In the genomic region with DNA sequence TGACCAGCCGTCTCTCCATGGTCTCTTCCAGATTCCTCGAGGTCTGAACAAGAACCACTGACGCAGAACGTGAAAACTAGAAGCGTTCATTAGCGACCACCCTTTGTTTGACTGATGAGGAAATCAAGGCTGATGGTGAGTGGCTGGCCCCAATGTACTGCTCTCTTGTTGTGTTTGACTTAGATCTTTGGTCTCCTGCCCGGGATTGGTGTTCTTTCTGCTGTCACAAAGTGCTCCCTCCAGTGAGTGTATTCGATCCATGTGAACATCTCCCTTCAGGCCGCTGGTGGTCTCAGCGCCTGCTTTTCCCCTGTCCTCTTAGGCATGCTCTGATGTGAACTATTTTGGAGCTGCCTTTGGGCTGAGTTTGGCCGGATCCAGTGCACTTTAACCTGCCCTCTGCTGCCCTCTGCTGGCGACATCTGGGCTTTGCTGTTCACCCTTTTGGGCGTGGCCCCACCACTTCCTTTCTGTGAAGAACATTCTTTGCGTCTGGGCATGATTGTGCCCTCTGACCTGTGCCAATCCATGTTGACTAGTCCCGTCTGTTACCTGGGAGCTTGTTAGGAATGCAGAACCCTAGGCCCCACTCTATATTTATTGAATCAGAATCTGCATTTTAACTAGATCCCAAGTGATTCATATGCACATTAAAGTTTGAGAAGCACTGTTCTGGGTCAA, we compare ENCODE assay signal across 1 cellular context.
TF ChIP-seq lines count a peak whose summit lies in the region.

No MANE protein-coding gene starts in this region.

TF ChIP-seq in HepG2, 621 proteins besides CTCF, POLR2A, EP300 and RAD21 (continued from another document):
- TF ChIP-seq, protein P1, sequence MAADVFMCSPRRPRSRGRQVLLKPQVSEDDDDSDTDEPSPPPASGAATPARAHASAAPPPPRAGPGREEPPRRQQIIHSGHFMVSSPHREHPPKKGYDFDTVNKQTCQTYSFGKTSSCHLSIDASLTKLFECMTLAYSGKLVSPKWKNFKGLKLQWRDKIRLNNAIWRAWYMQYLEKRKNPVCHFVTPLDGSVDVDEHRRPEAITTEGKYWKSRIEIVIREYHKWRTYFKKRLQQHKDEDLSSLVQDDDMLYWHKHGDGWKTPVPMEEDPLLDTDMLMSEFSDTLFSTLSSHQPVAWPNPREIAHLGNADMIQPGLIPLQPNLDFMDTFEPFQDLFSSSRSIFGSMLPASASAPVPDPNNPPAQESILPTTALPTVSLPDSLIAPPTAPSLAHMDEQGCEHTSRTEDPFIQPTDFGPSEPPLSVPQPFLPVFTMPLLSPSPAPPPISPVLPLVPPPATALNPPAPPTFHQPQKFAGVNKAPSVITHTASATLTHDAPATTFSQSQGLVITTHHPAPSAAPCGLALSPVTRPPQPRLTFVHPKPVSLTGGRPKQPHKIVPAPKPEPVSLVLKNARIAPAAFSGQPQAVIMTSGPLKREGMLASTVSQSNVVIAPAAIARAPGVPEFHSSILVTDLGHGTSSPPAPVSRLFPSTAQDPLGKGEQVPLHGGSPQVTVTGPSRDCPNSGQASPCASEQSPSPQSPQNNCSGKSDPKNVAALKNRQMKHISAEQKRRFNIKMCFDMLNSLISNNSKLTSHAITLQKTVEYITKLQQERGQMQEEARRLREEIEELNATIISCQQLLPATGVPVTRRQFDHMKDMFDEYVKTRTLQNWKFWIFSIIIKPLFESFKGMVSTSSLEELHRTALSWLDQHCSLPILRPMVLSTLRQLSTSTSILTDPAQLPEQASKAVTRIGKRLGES (CRISPR knock-in tag; IDR thresholded peaks at IDR 0.05; ENCODE audit: borderline replicate concordance): no peak
- TF ChIP-seq ZNF383 (CRISPR knock-in tag; IDR thresholded peaks at IDR 0.05; ENCODE audit: borderline replicate concordance): 0 out of 2 replicates have a peak, but pooled peaks have one; percentile 74
- TF ChIP-seq HNRNPLL (IDR thresholded peaks at IDR 0.05; ENCODE audit: low read depth, low read length, poor library complexity, severe bottlenecking): no peak
- no peak for TF ChIP-seq IKZF1 (IDR thresholded peaks at IDR 0.05)
- TF ChIP-seq, protein P2, sequence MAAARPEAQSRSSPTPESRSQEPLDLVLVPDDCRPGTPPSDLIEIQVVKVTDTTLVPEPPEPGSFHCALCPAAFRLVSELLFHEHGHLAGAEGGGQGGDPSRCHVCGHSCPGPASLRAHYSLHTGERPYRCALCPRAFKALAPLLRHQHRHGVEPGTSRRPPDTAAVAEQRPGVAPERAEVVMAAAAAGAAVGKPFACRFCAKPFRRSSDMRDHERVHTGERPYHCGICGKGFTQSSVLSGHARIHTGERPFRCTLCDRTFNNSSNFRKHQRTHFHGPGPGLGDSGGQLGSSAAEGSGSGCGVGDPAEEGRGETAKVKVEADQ (CRISPR knock-in tag; IDR thresholded peaks at IDR 0.05; ENCODE audit: borderline replicate concordance): peak; percentile 74; the same call in 1 of the 2 replicates
- TF ChIP-seq GZF1 (CRISPR knock-in tag; IDR thresholded peaks at IDR 0.05): no peak; the same call in 1 of the 2 replicates
- TF ChIP-seq ZNF556 (CRISPR knock-in tag; IDR thresholded peaks at IDR 0.05; ENCODE audit: borderline replicate concordance): peak; percentile 95; the same call in 1 of the 2 replicates
- TF ChIP-seq, protein P3, sequence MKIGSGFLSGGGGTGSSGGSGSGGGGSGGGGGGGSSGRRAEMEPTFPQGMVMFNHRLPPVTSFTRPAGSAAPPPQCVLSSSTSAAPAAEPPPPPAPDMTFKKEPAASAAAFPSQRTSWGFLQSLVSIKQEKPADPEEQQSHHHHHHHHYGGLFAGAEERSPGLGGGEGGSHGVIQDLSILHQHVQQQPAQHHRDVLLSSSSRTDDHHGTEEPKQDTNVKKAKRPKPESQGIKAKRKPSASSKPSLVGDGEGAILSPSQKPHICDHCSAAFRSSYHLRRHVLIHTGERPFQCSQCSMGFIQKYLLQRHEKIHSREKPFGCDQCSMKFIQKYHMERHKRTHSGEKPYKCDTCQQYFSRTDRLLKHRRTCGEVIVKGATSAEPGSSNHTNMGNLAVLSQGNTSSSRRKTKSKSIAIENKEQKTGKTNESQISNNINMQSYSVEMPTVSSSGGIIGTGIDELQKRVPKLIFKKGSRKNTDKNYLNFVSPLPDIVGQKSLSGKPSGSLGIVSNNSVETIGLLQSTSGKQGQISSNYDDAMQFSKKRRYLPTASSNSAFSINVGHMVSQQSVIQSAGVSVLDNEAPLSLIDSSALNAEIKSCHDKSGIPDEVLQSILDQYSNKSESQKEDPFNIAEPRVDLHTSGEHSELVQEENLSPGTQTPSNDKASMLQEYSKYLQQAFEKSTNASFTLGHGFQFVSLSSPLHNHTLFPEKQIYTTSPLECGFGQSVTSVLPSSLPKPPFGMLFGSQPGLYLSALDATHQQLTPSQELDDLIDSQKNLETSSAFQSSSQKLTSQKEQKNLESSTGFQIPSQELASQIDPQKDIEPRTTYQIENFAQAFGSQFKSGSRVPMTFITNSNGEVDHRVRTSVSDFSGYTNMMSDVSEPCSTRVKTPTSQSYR (CRISPR knock-in tag; IDR thresholded peaks at IDR 0.05; ENCODE audit: borderline replicate concordance): peak; percentile 62; the same call in 1 of the 2 replicates
- TF ChIP-seq, protein P4, sequence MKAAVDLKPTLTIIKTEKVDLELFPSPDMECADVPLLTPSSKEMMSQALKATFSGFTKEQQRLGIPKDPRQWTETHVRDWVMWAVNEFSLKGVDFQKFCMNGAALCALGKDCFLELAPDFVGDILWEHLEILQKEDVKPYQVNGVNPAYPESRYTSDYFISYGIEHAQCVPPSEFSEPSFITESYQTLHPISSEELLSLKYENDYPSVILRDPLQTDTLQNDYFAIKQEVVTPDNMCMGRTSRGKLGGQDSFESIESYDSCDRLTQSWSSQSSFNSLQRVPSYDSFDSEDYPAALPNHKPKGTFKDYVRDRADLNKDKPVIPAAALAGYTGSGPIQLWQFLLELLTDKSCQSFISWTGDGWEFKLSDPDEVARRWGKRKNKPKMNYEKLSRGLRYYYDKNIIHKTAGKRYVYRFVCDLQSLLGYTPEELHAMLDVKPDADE (CRISPR knock-in tag; IDR thresholded peaks at IDR 0.05): no peak
- TF ChIP-seq, protein P5, sequence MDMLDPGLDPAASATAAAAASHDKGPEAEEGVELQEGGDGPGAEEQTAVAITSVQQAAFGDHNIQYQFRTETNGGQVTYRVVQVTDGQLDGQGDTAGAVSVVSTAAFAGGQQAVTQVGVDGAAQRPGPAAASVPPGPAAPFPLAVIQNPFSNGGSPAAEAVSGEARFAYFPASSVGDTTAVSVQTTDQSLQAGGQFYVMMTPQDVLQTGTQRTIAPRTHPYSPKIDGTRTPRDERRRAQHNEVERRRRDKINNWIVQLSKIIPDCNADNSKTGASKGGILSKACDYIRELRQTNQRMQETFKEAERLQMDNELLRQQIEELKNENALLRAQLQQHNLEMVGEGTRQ (IDR thresholded peaks at IDR 0.05; ENCODE audit: low read depth, low read length): no peak
- TF ChIP-seq, protein P5 (CRISPR knock-in tag; IDR thresholded peaks at IDR 0.05; ENCODE audit: borderline replicate concordance): no peak
- TF ChIP-seq, protein P6, sequence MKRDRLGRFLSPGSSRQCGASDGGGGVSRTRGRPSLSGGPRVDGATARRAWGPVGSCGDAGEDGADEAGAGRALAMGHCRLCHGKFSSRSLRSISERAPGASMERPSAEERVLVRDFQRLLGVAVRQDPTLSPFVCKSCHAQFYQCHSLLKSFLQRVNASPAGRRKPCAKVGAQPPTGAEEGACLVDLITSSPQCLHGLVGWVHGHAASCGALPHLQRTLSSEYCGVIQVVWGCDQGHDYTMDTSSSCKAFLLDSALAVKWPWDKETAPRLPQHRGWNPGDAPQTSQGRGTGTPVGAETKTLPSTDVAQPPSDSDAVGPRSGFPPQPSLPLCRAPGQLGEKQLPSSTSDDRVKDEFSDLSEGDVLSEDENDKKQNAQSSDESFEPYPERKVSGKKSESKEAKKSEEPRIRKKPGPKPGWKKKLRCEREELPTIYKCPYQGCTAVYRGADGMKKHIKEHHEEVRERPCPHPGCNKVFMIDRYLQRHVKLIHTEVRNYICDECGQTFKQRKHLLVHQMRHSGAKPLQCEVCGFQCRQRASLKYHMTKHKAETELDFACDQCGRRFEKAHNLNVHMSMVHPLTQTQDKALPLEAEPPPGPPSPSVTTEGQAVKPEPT (CRISPR knock-in tag; IDR thresholded peaks at IDR 0.05; ENCODE audit: low read depth): peak; percentile 91; the same call in 1 of the 2 replicates
- TF ChIP-seq, protein P7, sequence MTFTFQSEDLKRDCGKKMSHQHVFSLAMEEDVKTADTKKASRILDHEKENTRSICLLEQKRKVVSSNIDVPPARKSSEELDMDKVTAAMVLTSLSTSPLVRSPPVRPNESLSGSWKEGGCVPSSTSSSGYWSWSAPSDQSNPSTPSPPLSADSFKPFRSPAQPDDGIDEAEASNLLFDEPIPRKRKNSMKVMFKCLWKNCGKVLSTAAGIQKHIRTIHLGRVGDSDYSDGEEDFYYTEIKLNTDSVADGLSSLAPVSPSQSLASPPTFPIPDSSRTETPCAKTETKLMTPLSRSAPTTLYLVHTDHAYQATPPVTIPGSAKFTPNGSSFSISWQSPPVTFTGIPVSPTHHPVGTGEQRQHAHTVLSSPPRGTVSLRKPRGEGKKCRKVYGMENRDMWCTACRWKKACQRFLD (CRISPR knock-in tag; IDR thresholded peaks at IDR 0.05; ENCODE audit: borderline replicate concordance): no peak
- TF ChIP-seq NR2F2 (IDR thresholded peaks at IDR 0.05; ENCODE audit: borderline replicate concordance, low read depth): peak; percentile 79; the same call in 1 of the 2 replicates
- peak; percentile 82; the same call in 1 of the 2 replicates for TF ChIP-seq CC2D1A (CRISPR knock-in tag; IDR thresholded peaks at IDR 0.05)
- TF ChIP-seq SIN3A (IDR thresholded peaks at IDR 0.05; ENCODE audit: borderline replicate concordance, low read depth, low read length): no peak
- TF ChIP-seq LCORL (IDR thresholded peaks at IDR 0.05): peak; percentile 74
- TF ChIP-seq LCORL (CRISPR knock-in tag; IDR thresholded peaks at IDR 0.05): peak; percentile 99
- TF ChIP-seq TRIM24 (CRISPR knock-in tag; IDR thresholded peaks at IDR 0.05): no peak
- 0 out of 2 replicates have a peak, but pooled peaks have one; percentile 80 for TF ChIP-seq ZSCAN9 (CRISPR knock-in tag; IDR thresholded peaks at IDR 0.05; ENCODE audit: borderline replicate concordance)
- peak; percentile 11; the same call in 1 of the 2 replicates for TF ChIP-seq NFIC (IDR thresholded peaks at IDR 0.05; ENCODE audit: low read length)
